In the genomic region with DNA sequence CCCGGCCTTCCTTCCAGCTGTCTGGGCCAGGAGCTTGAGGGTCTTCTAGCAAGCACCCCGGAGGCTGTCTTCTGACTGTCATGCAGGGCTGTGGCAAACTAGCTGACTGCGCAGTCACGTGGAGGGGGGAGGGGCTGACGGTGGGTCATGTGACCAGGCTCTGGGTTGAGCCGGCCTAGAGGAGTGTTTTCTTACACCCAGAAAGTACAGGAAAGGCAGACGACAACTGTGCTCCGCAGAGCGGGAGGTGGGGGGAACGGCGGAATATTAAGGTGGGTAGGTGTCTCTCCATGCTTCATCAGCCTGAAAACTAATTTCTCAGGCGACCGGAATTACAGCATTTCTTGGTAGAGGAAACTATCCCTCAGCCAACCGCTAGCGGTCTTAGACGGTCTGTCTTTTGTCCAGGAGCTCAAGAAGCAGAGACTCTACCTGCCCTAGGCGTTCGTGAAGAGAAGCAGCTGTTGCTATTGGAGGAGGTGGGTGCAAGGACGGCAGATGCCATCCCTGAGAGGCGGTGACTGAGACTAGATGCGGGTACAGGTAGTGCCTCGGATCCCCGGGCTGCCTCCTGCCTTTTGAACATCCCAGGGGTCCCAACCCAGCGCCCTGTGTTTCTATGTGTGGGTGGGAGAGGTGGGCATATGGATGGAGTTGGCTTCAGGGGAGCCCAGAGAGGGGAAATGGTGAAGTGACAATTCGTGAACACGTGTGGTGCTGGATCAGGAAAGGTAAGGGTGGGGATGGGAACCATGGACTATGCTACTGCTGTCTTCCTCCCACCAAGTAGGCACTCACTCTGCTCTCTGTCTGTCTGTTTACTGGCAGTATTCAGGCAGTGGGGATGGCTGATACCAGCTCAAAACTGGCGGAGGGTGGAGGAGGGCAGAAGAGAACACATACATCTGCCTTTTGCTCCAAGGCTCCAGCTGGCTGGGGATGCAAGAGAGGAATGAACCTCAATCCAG, we compare ENCODE assay signal across 8 cellular contexts. TPM values are rescaled to one million over a fixed set of nuclear protein-coding genes. Genes with fewer than 3 reads are reported as not detected.
DNase-seq lines count a peak whose midpoint lies in the region; ATAC-seq and TF ChIP-seq lines count a peak whose summit lies in the region.

No MANE protein-coding gene starts in this region.

- DNase-seq in DMS79 (lab: John Stamatoyannopoulos, UW) (peak; percentile 27), M059J (ENCODE audit: low read depth) (peak; percentile 55), astrocyte of the hippocampus (ENCODE audit: low read depth, low spot score) (peak; percentile 76), sigmoid colon (peak; percentile 92), NCI-H2081 treated with DMSO at 0.1 percent for 48 hours (lab: John Stamatoyannopoulos, UW) (no peak)
- peak; percentile 71 for DNase-seq in T-helper 2 cell treated with Interferon-gamma antibody and Interleukin-4, amounts not matched to agents 5 μg/mL and 100 μg/mL, for 36 hours (ENCODE audit: low spot score)

- peak overlapping the region; percentile 93 for H3K4me3 Mint-ChIP-seq in T-helper 2 cell treated with Interferon-gamma antibody and Interleukin-4, amounts not matched to agents 5 μg/mL and 100 μg/mL, for 36 hours

- peak overlapping the region; percentile 88 for H3K27ac Mint-ChIP-seq in T-helper 2 cell treated with Interferon-gamma antibody and Interleukin-4, amounts not matched to agents 5 μg/mL and 100 μg/mL, for 36 hours

- no peaks in the 10 kb centered on the region for H3K9me3 Mint-ChIP-seq in T-helper 2 cell treated with Interferon-gamma antibody and Interleukin-4, amounts not matched to agents 5 μg/mL and 100 μg/mL, for 36 hours

- H3K4me1 ChIP-seq in iPS-15b (ENCODE audit: control insufficient read depth, insufficient read depth, low read length) (no peaks in the 10 kb centered on the region), sigmoid colon (peaks cover 0 to 7% (median 2%) of the 10 kb centered on the region in 4 donors)

- H3K9ac ChIP-seq in iPS-15b (ENCODE audit: low read depth, low read length) = peak overlapping the region; percentile 63

- TF ChIP-seq POLR2A in sigmoid colon (IDR thresholded peaks at IDR 0.05) = no peak

- peaks cover 7% of the 10 kb centered on the region for H3K27me3 Mint-ChIP-seq in T-helper 2 cell treated with Interferon-gamma antibody and Interleukin-4, amounts not matched to agents 5 μg/mL and 100 μg/mL, for 36 hours (ENCODE audit: low read depth)

- TF ChIP-seq CTCF in sigmoid colon (IDR thresholded peaks at IDR 0.05) = no peak

- H3K4me1 Mint-ChIP-seq in T-helper 2 cell treated with Interferon-gamma antibody and Interleukin-4, amounts not matched to agents 5 μg/mL and 100 μg/mL, for 36 hours (ENCODE audit: low read depth) = peaks cover 9% of the 10 kb centered on the region

- H3K4me3 ChIP-seq in iPS-15b (ENCODE audit: low read depth, low read length) (peak overlapping the region; percentile 48), sigmoid colon (peak overlapping the region; percentile 28 to 51 (median 46))

- no peaks in the 10 kb centered on the region for H3K36me3 Mint-ChIP-seq in T-helper 2 cell treated with Interferon-gamma antibody and Interleukin-4, amounts not matched to agents 5 μg/mL and 100 μg/mL, for 36 hours (ENCODE audit: low read depth)

- intact Hi-C loops in sigmoid colon (cut with DNase I) = no loop called here

- peak overlapping the region; percentile 56 to 74 (median 69) for H3K27ac ChIP-seq in sigmoid colon

- H3K36me3 ChIP-seq in iPS-15b (ENCODE audit: control insufficient read depth, insufficient read depth, low read length) = no peaks in the 10 kb centered on the region
- no peaks in the 10 kb centered on the region for H3K36me3 ChIP-seq in sigmoid colon

- ATAC-seq in GM21723 (IDR thresholded peaks at IDR 0.05; ENCODE audit: unreplicated experiment) = peak; percentile 98

- no peaks in the 10 kb centered on the region for H3K9me3 ChIP-seq in iPS-15b (ENCODE audit: control insufficient read depth, insufficient read depth, low read length)
- no peaks in the 10 kb centered on the region for H3K9me3 ChIP-seq in sigmoid colon

- H3K27me3 ChIP-seq in iPS-15b (ENCODE audit: control insufficient read depth, insufficient read depth, low read length) (no peaks in the 10 kb centered on the region), sigmoid colon (no peaks in the 10 kb centered on the region)

- no peak for TF ChIP-seq EP300 in sigmoid colon (IDR thresholded peaks at IDR 0.05)

- 11 to 14% methylated on average over 27 of the region's 27 CpGs for WGBS in sigmoid colon, 2 donors

RNA-seq across cellular contexts. Expression of gene GPRASP1, which starts 8.8 kb away (rescaled TPM):
- total RNA-seq in M059J (2014; rRNA removed; shearing (Covaris generic)) = 0.27 and 0.52 TPM in 2 replicates
- 10 to 100 TPM; 13.6 to 28.6 (median 24.6) TPM for total RNA-seq in sigmoid colon
- 1 to 10 TPM in 1 of 3 donors, under 1 TPM in 2; 0.23 to 5.0 (median 0.60) TPM for polyA plus RNA-seq in sigmoid colon

RNA-seq across cellular contexts. Expression of gene GPRASP2, which starts 52.2 kb away (rescaled TPM):
- total RNA-seq in M059J (2014; rRNA removed; shearing (Covaris generic)) = 9.3 and 22.3 TPM in 2 replicates
- 10 to 100 TPM in 3 of 4 donors, 1 to 10 TPM in 1; 8.0 to 19.5 (median 16.5) TPM for total RNA-seq in sigmoid colon
- polyA plus RNA-seq in sigmoid colon = 1 to 10 TPM; 1.2 to 4.3 (median 1.6) TPM
